ENCODE assay signal across 19 cellular contexts in genomic region chr2:200203381-200203827, GRCh38.
"Had no signal": no experiment of that assay in that cellular context is flagged by ENCODE, and none has a peak within 500 bp of the region (broad histone marks: within the 10 kb centered on the region; RNA-seq: fewer than 3 reads in every experiment).

No MANE protein-coding gene starts in this region.

- H3K9me3 Mint-ChIP-seq: activated CD8-positive, alpha-beta T cell treated with anti-CD3 and anti-CD28 coated beads for 36 hours had no signal

- DNase-seq: activated CD4-positive, alpha-beta T cell treated with anti-CD3 and anti-CD28 coated beads, Interleukin-2, amount 10 ng/mL, durations not matched to agents 24 days and 14 days; activated CD4-positive, CD25-positive, alpha-beta regulatory T cell; activated CD8-positive, alpha-beta T cell treated with anti-CD3 and anti-CD28 coated beads for 36 hours; activated naive CD4-positive, alpha-beta T cell treated with anti-CD3 and anti-CD28 coated beads for 36 hours; activated T-cell treated with anti-CD3 and anti-CD28 coated beads, Interleukin-2, amount 50 U/mL, for 1 hour; central memory CD4-positive, alpha-beta T cell; colonic mucosa; lower lobe of right lung; nucleus accumbens; posterior cingulate gyrus; sigmoid colon; spleen; stimulated activated naive CD4-positive, alpha-beta T cell treated with Interleukin-2 at 50 U/mL for 16 hours; T-helper 1 cell; T-helper 9 cell; tibial artery had no signal

- H3K4me1 Mint-ChIP-seq: activated CD4-positive, alpha-beta T cell treated with anti-CD3 and anti-CD28 coated beads, Interleukin-2, amount 10 ng/mL, durations not matched to agents 24 days and 14 days; brain; mesothelial cell of epicardium had no signal

- H3K36me3 Mint-ChIP-seq: brain; natural killer cell treated with Interleukin-12 subunit alpha and Interleukin-12 subunit beta and Interleukin-15 and Interleukin-18, amount 100 ng/mL, for 72 hours had no signal

- ATAC-seq: activated CD8-positive, alpha-beta T cell treated with anti-CD3 and anti-CD28 coated beads for 36 hours; lower lobe of right lung; natural killer cell treated with Interleukin-12 subunit alpha and Interleukin-12 subunit beta and Interleukin-15 and Interleukin-18, amount 100 ng/mL, for 72 hours had no signal

- H3K27me3 ChIP-seq: colonic mucosa, sigmoid colon, tibial artery had no signal

- H3K4me3 ChIP-seq: colonic mucosa, lower lobe of right lung, sigmoid colon, spleen, tibial artery had no signal

- H3K9me3 ChIP-seq: colonic mucosa, lower lobe of right lung had no signal

- H3K27ac ChIP-seq: colonic mucosa, lower lobe of right lung, sigmoid colon, spleen, tibial artery had no signal

- H3K4me3 Mint-ChIP-seq: activated CD4-positive, alpha-beta T cell treated with anti-CD3 and anti-CD28 coated beads, Interleukin-2, amount 10 ng/mL, durations not matched to agents 24 days and 14 days; activated CD8-positive, alpha-beta T cell treated with anti-CD3 and anti-CD28 coated beads for 36 hours; activated naive CD4-positive, alpha-beta T cell treated with anti-CD3 and anti-CD28 coated beads for 36 hours; brain; mesothelial cell of epicardium; natural killer cell treated with Interleukin-12 subunit alpha and Interleukin-12 subunit beta and Interleukin-15 and Interleukin-18, amount 100 ng/mL, for 72 hours had no signal

- H3K27ac Mint-ChIP-seq: activated CD4-positive, alpha-beta T cell treated with anti-CD3 and anti-CD28 coated beads, Interleukin-2, amount 10 ng/mL, durations not matched to agents 24 days and 14 days; activated CD8-positive, alpha-beta T cell treated with anti-CD3 and anti-CD28 coated beads for 36 hours; activated naive CD4-positive, alpha-beta T cell treated with anti-CD3 and anti-CD28 coated beads for 36 hours; brain; mesothelial cell of epicardium; natural killer cell treated with Interleukin-12 subunit alpha and Interleukin-12 subunit beta and Interleukin-15 and Interleukin-18, amount 100 ng/mL, for 72 hours had no signal

- H3K4me1 ChIP-seq: colonic mucosa, sigmoid colon, spleen, tibial artery had no signal

- H3K36me3 ChIP-seq: colonic mucosa, lower lobe of right lung, sigmoid colon, spleen, tibial artery had no signal
